Comparison of ENCODE assay signal across 8 cellular contexts in the genomic region with DNA sequence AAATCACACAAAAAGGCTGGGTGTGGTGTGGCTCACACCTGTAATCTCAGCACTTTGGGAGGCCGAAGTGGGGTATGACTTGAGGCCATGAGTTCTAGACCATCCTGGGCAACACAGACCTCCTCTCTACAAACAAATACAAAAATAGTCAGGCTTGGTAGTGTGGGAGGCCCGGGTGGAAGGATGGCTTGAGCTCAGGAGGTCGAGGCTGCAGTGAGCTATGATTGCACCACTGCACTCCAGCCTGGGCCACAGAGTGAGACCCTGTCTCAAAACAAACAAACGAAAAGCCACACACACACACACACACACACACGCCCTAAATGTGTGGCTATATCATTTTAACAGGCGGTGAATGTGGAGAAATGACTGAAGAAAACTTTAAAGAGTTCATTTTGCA. TPM values are rescaled to one million over a fixed set of nuclear protein-coding genes. Genes with fewer than 3 reads are reported as not detected.
DNase-seq lines count a peak whose midpoint lies in the region; ATAC-seq and TF ChIP-seq lines count a peak whose summit lies in the region.
"Had no signal": no experiment of that assay in that cellular context is flagged by ENCODE, and none has a peak within 500 bp of the region (broad histone marks: within the 10 kb centered on the region; RNA-seq: fewer than 3 reads in every experiment).

No MANE protein-coding gene starts in this region.

- H3K9me3 ChIP-seq in neural cell (ENCODE audit: low read length) = no peaks in the 10 kb centered on the region
- H3K9me3 ChIP-seq: lower lobe of right lung had no signal

- H3K9me2 ChIP-seq in GM23338 (ENCODE audit: insufficient read depth) (no peaks in the 10 kb centered on the region), neural cell (ENCODE audit: insufficient read depth, low read length) (no peaks in the 10 kb centered on the region)

- no peaks in the 10 kb centered on the region; the same call in 2 of the 3 replicates for H3K4me1 Mint-ChIP-seq in GM23338
- H3K4me1 Mint-ChIP-seq in activated naive CD8-positive, alpha-beta T cell treated with anti-CD3 and anti-CD28 coated beads for 36 hours = peaks cover 9% of the 10 kb centered on the region

- H3K4me2 ChIP-seq in GM23338 = peak overlapping the region; percentile 69; the same call in 1 of the 2 replicates
- H3K4me2 ChIP-seq in neural cell (ENCODE audit: low read length) = no peak overlapping the region

- ATAC-seq in GM23338 (no peak), GM18909 (IDR thresholded peaks at IDR 0.05; ENCODE audit: poor library complexity, unreplicated experiment) (no peak)

- H3K27ac ChIP-seq in GM23338 (ENCODE audit: low read depth) (no peak overlapping the region), neural cell (ENCODE audit: low read length) (no peak overlapping the region)

- H3K79me2 ChIP-seq in GM23338 (replicated peaks; ENCODE audit: insufficient read depth) = peaks cover 12% of the 10 kb centered on the region; the same call in 1 of the 2 replicates
- H3K79me2 ChIP-seq in neural cell (replicated peaks; ENCODE audit: insufficient read depth, low read length) = peaks cover 9% of the 10 kb centered on the region

- H3K9me3 Mint-ChIP-seq in GM23338 = peaks cover 44% of the 10 kb centered on the region
- H3K9me3 Mint-ChIP-seq in activated naive CD8-positive, alpha-beta T cell treated with anti-CD3 and anti-CD28 coated beads for 36 hours = no peaks in the 10 kb centered on the region

- peaks cover 38% of the 10 kb centered on the region for H3K36me3 Mint-ChIP-seq in GM23338 (ENCODE audit: low read depth)
- peaks cover 21% of the 10 kb centered on the region for H3K36me3 Mint-ChIP-seq in activated naive CD8-positive, alpha-beta T cell treated with anti-CD3 and anti-CD28 coated beads for 36 hours

- peaks cover 10% of the 10 kb centered on the region for H3K27me3 Mint-ChIP-seq in GM23338 (ENCODE audit: insufficient read depth, low read depth, poor library complexity)
- no peaks in the 10 kb centered on the region for H3K27me3 Mint-ChIP-seq in activated naive CD8-positive, alpha-beta T cell treated with anti-CD3 and anti-CD28 coated beads for 36 hours

- TF ChIP-seq RAD21 in neural cell (conservative IDR thresholded peaks at IDR 0.05) = no peak

- H3F3A ChIP-seq in GM23338 (replicated peaks; ENCODE audit: low read depth) (no peaks in the 10 kb centered on the region), neural cell (ENCODE audit: insufficient read depth, low read length, poor library complexity, severe bottlenecking) (no peaks in the 10 kb centered on the region)

- no peak for TF ChIP-seq CTCF in GM23338 (conservative IDR thresholded peaks at IDR 0.05; ENCODE audit: low read depth in 2 of 2)
- no peak for TF ChIP-seq CTCF in neural cell (IDR thresholded peaks at IDR 0.05; ENCODE audit: poor library complexity, severe bottlenecking)

- H3K4me1 ChIP-seq in GM23338 (ENCODE audit: insufficient read depth) = no peaks in the 10 kb centered on the region

- H3K9ac ChIP-seq in neural cell (ENCODE audit: low read length) = no peak overlapping the region

- no peak for TF ChIP-seq EP300 in neural cell (conservative IDR thresholded peaks at IDR 0.05; ENCODE audit: poor library complexity, severe bottlenecking)

- H2AFZ ChIP-seq in GM23338 (peak overlapping the region; percentile 98; the same call in 1 of the 2 replicates), neural cell (ENCODE audit: low read depth, low read length) (peak overlapping the region; percentile 69)

- H3K4me3 Mint-ChIP-seq in GM23338 = peak overlapping the region; percentile 93
- H3K4me3 Mint-ChIP-seq in activated naive CD8-positive, alpha-beta T cell treated with anti-CD3 and anti-CD28 coated beads for 36 hours = peak overlapping the region; percentile 94

- no peak for DNase-seq in GM23338 (ENCODE audit: low spot score)
- DNase-seq in activated naive CD8-positive, alpha-beta T cell treated with anti-CD3 and anti-CD28 coated beads for 36 hours = no peak
- no peak for DNase-seq in NCI-H2171 treated with DMSO at 0.1 percent for 48 hours (lab: John Stamatoyannopoulos, UW)
- DNase-seq in stimulated activated CD4-positive, alpha-beta T cell treated with anti-CD3 and anti-CD28 coated beads, Interleukin-4, amount 100 ng/mL, for 4 hours = no peak

- H3K27ac Mint-ChIP-seq in GM23338 = peak overlapping the region; percentile 97; the same call in 1 of the 2 replicates
- H3K27ac Mint-ChIP-seq in activated naive CD8-positive, alpha-beta T cell treated with anti-CD3 and anti-CD28 coated beads for 36 hours = peak overlapping the region; percentile 91

- H3K36me3 ChIP-seq in GM23338 (ENCODE audit: insufficient read depth) (peaks cover 8% of the 10 kb centered on the region; the same call in 1 of the 2 replicates), neural cell (ENCODE audit: insufficient read depth, low read length) (no peaks in the 10 kb centered on the region)

- H4K20me1 ChIP-seq in GM23338 (replicated peaks; ENCODE audit: insufficient read depth) (no peaks in the 10 kb centered on the region), neural cell (ENCODE audit: insufficient read depth) (no peaks in the 10 kb centered on the region)

- no peaks in the 10 kb centered on the region for H3K27me3 ChIP-seq in GM23338 (ENCODE audit: insufficient read depth)
- H3K27me3 ChIP-seq in neural cell (ENCODE audit: insufficient read depth, low read depth, low read length) = no peaks in the 10 kb centered on the region

- H3K4me3 ChIP-seq in GM23338 = 0 out of 2 replicates have a peak overlapping the region, but pooled peaks have one; percentile 34
- peak overlapping the region; percentile 98 for H3K4me3 ChIP-seq in neural cell (ENCODE audit: low read length)

TF ChIP-seq in GM23338, 12 proteins besides CTCF, POLR2A, EP300 and RAD21:
- TF ChIP-seq, protein P1, sequence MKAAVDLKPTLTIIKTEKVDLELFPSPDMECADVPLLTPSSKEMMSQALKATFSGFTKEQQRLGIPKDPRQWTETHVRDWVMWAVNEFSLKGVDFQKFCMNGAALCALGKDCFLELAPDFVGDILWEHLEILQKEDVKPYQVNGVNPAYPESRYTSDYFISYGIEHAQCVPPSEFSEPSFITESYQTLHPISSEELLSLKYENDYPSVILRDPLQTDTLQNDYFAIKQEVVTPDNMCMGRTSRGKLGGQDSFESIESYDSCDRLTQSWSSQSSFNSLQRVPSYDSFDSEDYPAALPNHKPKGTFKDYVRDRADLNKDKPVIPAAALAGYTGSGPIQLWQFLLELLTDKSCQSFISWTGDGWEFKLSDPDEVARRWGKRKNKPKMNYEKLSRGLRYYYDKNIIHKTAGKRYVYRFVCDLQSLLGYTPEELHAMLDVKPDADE (IDR thresholded peaks at IDR 0.05) = no peak
- TF ChIP-seq ZNF331 (CRISPR knock-in tag; IDR thresholded peaks at IDR 0.05; ENCODE audit: low read depth) (no peak), POLR2AphosphoS5 (IDR thresholded peaks at IDR 0.05; ENCODE audit: low read depth) (no peak), EZH2 (IDR thresholded peaks at IDR 0.05; ENCODE audit: low read depth, unreplicated experiment) (no peak), NANOG (IDR thresholded peaks at IDR 0.05; ENCODE audit: borderline replicate concordance) (no peak), ZNF114 (CRISPR knock-in tag; IDR thresholded peaks at IDR 0.05) (no peak), STAT1 (IDR thresholded peaks at IDR 0.05; ENCODE audit: unreplicated experiment) (no peak)

RNA-seq across cellular contexts. Expression of gene ZNF557, which starts 0.9 kb away (rescaled TPM):
- 6.6 and 10.3 TPM in 2 replicates for total RNA-seq in GM23338 (2014; rRNA removed; shearing (Covaris generic))
- 3.7 and 4.3 TPM in 2 replicates for polyA plus RNA-seq in GM23338 (2016; fragmentation: Nextera tagmentation; extraction: Ambion mirVana)
- total RNA-seq in activated naive CD8-positive, alpha-beta T cell treated with anti-CD3 and anti-CD28 coated beads for 36 hours = 10 to 100 TPM; 10.5 to 11.6 TPM
- 7.7 and 12.7 TPM in 2 replicates for polyA plus RNA-seq in neural cell
- 46.0 and 48.7 TPM in 2 replicates for polyA minus RNA-seq in neural cell

RNA-seq across cellular contexts. Expression of gene MBD3L3, which starts 10.1 kb away (rescaled TPM):
- total RNA-seq in GM23338 (2014; rRNA removed; shearing (Covaris generic)) = not detected in 2 replicates
- polyA plus RNA-seq in GM23338 (2016; fragmentation: Nextera tagmentation; extraction: Ambion mirVana) = 0.49 TPM in 1 of 2 replicates, not detected in the other
- not detected for total RNA-seq in activated naive CD8-positive, alpha-beta T cell treated with anti-CD3 and anti-CD28 coated beads for 36 hours
- not detected in 2 replicates for polyA plus RNA-seq in neural cell
- not detected in 2 replicates for polyA minus RNA-seq in neural cell
- total RNA-seq: LHCN-M2, lower lobe of right lung had no signal

RNA-seq across cellular contexts. Expression of gene MBD3L2, which starts 19.5 kb away (rescaled TPM):
- total RNA-seq in GM23338 (2014; rRNA removed; shearing (Covaris generic)) = not detected in 2 replicates
- polyA plus RNA-seq in GM23338 (2016; fragmentation: Nextera tagmentation; extraction: Ambion mirVana) = not detected in 2 replicates
- not detected for total RNA-seq in activated naive CD8-positive, alpha-beta T cell treated with anti-CD3 and anti-CD28 coated beads for 36 hours
- not detected in 2 replicates for polyA plus RNA-seq in neural cell
- polyA minus RNA-seq in neural cell = not detected in 2 replicates
- total RNA-seq: LHCN-M2, lower lobe of right lung had no signal

RNA-seq across cellular contexts. Expression of gene MBD3L4, which starts 28.6 kb away (rescaled TPM):
- not detected in 2 replicates for total RNA-seq in GM23338 (2014; rRNA removed; shearing (Covaris generic))
- polyA plus RNA-seq in GM23338 (2016; fragmentation: Nextera tagmentation; extraction: Ambion mirVana) = not detected in 2 replicates
- not detected for total RNA-seq in activated naive CD8-positive, alpha-beta T cell treated with anti-CD3 and anti-CD28 coated beads for 36 hours
- not detected in 2 replicates for polyA plus RNA-seq in neural cell
- not detected in 2 replicates for polyA minus RNA-seq in neural cell
- total RNA-seq: LHCN-M2, lower lobe of right lung had no signal

RNA-seq across cellular contexts. Expression of gene MBD3L5, which starts 38.2 kb away (rescaled TPM):
- total RNA-seq in GM23338 (2014; rRNA removed; shearing (Covaris generic)) = not detected in 2 replicates
- not detected in 2 replicates for polyA plus RNA-seq in GM23338 (2016; fragmentation: Nextera tagmentation; extraction: Ambion mirVana)
- total RNA-seq in activated naive CD8-positive, alpha-beta T cell treated with anti-CD3 and anti-CD28 coated beads for 36 hours = not detected
- polyA plus RNA-seq in neural cell = not detected in 2 replicates
- not detected in 2 replicates for polyA minus RNA-seq in neural cell
- total RNA-seq: LHCN-M2, lower lobe of right lung had no signal
